Comparison of ENCODE assay signal across 1 cellular context in the genomic region with DNA sequence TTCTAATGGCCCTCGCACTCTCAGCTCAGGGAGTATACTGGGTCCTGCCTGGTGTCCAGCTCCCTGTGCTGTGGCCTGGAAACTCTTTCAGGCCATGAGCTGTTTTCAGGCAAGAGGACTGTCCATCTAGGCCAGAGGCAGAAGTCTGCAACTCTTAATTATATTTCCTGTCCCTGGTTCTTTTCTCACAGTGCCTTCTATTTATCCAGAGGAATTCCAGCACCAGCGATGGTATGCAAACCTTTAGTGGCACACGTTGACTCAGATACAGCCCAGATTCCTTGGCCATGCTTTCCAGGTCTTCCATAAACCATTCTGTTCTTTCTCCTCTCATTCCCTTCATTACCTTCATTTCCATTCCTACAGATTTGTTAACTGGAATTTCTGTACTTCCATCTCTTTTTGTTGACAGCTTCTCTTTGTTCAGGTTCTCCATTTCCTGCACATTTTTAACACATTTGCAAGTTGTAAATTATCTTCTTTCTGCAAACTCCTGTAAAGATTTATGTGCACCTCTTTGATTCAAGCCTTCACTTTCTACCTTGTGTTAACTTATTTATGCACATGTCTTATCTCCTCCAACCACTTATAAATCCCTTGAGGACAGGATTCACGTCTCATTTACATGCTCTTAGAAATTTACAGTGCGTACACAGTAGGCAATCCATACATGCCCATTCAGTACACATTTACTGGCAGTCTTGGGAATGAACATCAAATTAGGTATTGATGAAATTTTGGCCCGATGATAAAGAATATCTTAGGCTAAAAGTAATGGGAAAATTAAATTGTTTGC.
TF ChIP-seq lines count a peak whose summit lies in the region.

No MANE protein-coding gene starts in this region.

TF ChIP-seq in HEK293, 187 proteins besides CTCF, POLR2A, EP300 and RAD21 (continued from another document):
- TF ChIP-seq, protein P1, sequence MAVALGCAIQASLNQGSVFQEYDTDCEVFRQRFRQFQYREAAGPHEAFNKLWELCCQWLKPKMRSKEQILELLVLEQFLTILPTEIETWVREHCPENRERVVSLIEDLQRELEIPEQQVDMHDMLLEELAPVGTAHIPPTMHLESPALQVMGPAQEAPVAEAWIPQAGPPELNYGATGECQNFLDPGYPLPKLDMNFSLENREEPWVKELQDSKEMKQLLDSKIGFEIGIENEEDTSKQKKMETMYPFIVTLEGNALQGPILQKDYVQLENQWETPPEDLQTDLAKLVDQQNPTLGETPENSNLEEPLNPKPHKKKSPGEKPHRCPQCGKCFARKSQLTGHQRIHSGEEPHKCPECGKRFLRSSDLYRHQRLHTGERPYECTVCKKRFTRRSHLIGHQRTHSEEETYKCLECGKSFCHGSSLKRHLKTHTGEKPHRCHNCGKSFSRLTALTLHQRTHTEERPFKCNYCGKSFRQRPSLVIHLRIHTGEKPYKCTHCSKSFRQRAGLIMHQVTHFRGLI (tag by site-specific recombination; IDR thresholded peaks at IDR 0.05) = no peak
- TF ChIP-seq HOXC10 (CRISPR knock-in tag; IDR thresholded peaks at IDR 0.05) = no peak
- TF ChIP-seq ZNF76 (tag by site-specific recombination; IDR thresholded peaks at IDR 0.05; ENCODE audit: borderline replicate concordance, low read depth) = no peak
- no peak for TF ChIP-seq ZSCAN16 (tag by site-specific recombination; IDR thresholded peaks at IDR 0.05)
- TF ChIP-seq, protein P2, sequence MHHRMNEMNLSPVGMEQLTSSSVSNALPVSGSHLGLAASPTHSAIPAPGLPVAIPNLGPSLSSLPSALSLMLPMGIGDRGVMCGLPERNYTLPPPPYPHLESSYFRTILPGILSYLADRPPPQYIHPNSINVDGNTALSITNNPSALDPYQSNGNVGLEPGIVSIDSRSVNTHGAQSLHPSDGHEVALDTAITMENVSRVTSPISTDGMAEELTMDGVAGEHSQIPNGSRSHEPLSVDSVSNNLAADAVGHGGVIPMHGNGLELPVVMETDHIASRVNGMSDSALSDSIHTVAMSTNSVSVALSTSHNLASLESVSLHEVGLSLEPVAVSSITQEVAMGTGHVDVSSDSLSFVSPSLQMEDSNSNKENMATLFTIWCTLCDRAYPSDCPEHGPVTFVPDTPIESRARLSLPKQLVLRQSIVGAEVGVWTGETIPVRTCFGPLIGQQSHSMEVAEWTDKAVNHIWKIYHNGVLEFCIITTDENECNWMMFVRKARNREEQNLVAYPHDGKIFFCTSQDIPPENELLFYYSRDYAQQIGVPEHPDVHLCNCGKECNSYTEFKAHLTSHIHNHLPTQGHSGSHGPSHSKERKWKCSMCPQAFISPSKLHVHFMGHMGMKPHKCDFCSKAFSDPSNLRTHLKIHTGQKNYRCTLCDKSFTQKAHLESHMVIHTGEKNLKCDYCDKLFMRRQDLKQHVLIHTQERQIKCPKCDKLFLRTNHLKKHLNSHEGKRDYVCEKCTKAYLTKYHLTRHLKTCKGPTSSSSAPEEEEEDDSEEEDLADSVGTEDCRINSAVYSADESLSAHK (tag by site-specific recombination; IDR thresholded peaks at IDR 0.05) = peak; percentile 45; the same call in 1 of the 2 replicates
- no peak for TF ChIP-seq YY2 (tag by site-specific recombination; IDR thresholded peaks at IDR 0.05)
- peak; percentile 83 for TF ChIP-seq FEZF1 (tag by site-specific recombination; IDR thresholded peaks at IDR 0.05)
- TF ChIP-seq ZNF423 (tag by site-specific recombination; IDR thresholded peaks at IDR 0.05) = no peak
- TF ChIP-seq BCL11B (tag by site-specific recombination; IDR thresholded peaks at IDR 0.05; ENCODE audit: low read depth) = peak; percentile 65
- TF ChIP-seq, protein P3, sequence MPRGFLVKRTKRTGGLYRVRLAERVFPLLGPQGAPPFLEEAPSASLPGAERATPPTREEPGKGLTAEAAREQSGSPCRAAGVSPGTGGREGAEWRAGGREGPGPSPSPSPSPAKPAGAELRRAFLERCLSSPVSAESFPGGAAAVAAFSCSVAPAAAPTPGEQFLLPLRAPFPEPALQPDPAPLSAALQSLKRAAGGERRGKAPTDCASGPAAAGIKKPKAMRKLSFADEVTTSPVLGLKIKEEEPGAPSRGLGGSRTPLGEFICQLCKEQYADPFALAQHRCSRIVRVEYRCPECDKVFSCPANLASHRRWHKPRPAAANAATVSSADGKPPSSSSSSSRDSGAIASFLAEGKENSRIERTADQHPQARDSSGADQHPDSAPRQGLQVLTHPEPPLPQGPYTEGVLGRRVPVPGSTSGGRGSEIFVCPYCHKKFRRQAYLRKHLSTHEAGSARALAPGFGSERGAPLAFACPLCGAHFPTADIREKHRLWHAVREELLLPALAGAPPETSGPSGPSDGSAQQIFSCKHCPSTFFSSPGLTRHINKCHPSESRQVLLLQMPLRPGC (tag by site-specific recombination; IDR thresholded peaks at IDR 0.05) = no peak
- TF ChIP-seq, protein P4, sequence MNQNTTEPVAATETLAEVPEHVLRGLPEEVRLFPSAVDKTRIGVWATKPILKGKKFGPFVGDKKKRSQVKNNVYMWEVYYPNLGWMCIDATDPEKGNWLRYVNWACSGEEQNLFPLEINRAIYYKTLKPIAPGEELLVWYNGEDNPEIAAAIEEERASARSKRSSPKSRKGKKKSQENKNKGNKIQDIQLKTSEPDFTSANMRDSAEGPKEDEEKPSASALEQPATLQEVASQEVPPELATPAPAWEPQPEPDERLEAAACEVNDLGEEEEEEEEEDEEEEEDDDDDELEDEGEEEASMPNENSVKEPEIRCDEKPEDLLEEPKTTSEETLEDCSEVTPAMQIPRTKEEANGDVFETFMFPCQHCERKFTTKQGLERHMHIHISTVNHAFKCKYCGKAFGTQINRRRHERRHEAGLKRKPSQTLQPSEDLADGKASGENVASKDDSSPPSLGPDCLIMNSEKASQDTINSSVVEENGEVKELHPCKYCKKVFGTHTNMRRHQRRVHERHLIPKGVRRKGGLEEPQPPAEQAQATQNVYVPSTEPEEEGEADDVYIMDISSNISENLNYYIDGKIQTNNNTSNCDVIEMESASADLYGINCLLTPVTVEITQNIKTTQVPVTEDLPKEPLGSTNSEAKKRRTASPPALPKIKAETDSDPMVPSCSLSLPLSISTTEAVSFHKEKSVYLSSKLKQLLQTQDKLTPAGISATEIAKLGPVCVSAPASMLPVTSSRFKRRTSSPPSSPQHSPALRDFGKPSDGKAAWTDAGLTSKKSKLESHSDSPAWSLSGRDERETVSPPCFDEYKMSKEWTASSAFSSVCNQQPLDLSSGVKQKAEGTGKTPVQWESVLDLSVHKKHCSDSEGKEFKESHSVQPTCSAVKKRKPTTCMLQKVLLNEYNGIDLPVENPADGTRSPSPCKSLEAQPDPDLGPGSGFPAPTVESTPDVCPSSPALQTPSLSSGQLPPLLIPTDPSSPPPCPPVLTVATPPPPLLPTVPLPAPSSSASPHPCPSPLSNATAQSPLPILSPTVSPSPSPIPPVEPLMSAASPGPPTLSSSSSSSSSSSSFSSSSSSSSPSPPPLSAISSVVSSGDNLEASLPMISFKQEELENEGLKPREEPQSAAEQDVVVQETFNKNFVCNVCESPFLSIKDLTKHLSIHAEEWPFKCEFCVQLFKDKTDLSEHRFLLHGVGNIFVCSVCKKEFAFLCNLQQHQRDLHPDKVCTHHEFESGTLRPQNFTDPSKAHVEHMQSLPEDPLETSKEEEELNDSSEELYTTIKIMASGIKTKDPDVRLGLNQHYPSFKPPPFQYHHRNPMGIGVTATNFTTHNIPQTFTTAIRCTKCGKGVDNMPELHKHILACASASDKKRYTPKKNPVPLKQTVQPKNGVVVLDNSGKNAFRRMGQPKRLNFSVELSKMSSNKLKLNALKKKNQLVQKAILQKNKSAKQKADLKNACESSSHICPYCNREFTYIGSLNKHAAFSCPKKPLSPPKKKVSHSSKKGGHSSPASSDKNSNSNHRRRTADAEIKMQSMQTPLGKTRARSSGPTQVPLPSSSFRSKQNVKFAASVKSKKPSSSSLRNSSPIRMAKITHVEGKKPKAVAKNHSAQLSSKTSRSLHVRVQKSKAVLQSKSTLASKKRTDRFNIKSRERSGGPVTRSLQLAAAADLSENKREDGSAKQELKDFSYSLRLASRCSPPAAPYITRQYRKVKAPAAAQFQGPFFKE (tag by site-specific recombination; IDR thresholded peaks at IDR 0.05; ENCODE audit: borderline replicate concordance) = no peak
- peak; percentile 74; the same call in 1 of the 2 replicates for TF ChIP-seq ZNF792 (tag by site-specific recombination; IDR thresholded peaks at IDR 0.05)
- TF ChIP-seq ZNF571 (tag by site-specific recombination; IDR thresholded peaks at IDR 0.05) = no peak
- TF ChIP-seq ZXDB (tag by site-specific recombination; IDR thresholded peaks at IDR 0.05) = peak; percentile 87
- TF ChIP-seq ZNF660 (tag by site-specific recombination; IDR thresholded peaks at IDR 0.05) = no peak
- peak; percentile 63; the same call in 1 of the 2 replicates for TF ChIP-seq GFI1B (tag by site-specific recombination; IDR thresholded peaks at IDR 0.05)
- TF ChIP-seq ZNF624 (tag by site-specific recombination; IDR thresholded peaks at IDR 0.05) = no peak
- TF ChIP-seq OVOL3 (tag by site-specific recombination; IDR thresholded peaks at IDR 0.05) = 0 out of 2 replicates have a peak, but pooled peaks have one; percentile 12
- peak; percentile 74 for TF ChIP-seq OSR2 (tag by site-specific recombination; IDR thresholded peaks at IDR 0.05)
- TF ChIP-seq TCF7L2 (IDR thresholded peaks at IDR 0.05; ENCODE audit: borderline replicate concordance, low read depth, low read length) = peak; percentile 37; the same call in 1 of the 2 replicates
- TF ChIP-seq ZBTB8A (tag by site-specific recombination; IDR thresholded peaks at IDR 0.05) = no peak
- peak; percentile 70; the same call in 1 of the 2 replicates for TF ChIP-seq ZNF843 (tag by site-specific recombination; IDR thresholded peaks at IDR 0.05)
- no peak for TF ChIP-seq KLF9 (tag by site-specific recombination; IDR thresholded peaks at IDR 0.05; ENCODE audit: low read depth)
- no peak for TF ChIP-seq EGR2 (tag by site-specific recombination; IDR thresholded peaks at IDR 0.05; ENCODE audit: low read depth)
- TF ChIP-seq ZNF274 (IDR thresholded peaks at IDR 0.05; ENCODE audit: low read length) = no peak
- TF ChIP-seq ZNF274 (tag by site-specific recombination; IDR thresholded peaks at IDR 0.05; ENCODE audit: borderline replicate concordance) = no peak
- TF ChIP-seq, protein P5, sequence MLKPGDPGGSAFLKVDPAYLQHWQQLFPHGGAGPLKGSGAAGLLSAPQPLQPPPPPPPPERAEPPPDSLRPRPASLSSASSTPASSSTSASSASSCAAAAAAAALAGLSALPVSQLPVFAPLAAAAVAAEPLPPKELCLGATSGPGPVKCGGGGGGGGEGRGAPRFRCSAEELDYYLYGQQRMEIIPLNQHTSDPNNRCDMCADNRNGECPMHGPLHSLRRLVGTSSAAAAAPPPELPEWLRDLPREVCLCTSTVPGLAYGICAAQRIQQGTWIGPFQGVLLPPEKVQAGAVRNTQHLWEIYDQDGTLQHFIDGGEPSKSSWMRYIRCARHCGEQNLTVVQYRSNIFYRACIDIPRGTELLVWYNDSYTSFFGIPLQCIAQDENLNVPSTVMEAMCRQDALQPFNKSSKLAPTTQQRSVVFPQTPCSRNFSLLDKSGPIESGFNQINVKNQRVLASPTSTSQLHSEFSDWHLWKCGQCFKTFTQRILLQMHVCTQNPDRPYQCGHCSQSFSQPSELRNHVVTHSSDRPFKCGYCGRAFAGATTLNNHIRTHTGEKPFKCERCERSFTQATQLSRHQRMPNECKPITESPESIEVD (tag by site-specific recombination; IDR thresholded peaks at IDR 0.05) = peak; percentile 72; the same call in 1 of the 2 replicates
- TF ChIP-seq, protein P6, sequence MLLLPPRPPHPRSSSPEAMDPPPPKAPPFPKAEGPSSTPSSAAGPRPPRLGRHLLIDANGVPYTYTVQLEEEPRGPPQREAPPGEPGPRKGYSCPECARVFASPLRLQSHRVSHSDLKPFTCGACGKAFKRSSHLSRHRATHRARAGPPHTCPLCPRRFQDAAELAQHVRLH (tag by site-specific recombination; IDR thresholded peaks at IDR 0.05) = peak; percentile 54; the same call in 1 of the 2 replicates
TF ChIP-seq in HEK293: peak in this region for 12.
